7 cellular contexts compared by ENCODE assay signal in the genomic region with DNA sequence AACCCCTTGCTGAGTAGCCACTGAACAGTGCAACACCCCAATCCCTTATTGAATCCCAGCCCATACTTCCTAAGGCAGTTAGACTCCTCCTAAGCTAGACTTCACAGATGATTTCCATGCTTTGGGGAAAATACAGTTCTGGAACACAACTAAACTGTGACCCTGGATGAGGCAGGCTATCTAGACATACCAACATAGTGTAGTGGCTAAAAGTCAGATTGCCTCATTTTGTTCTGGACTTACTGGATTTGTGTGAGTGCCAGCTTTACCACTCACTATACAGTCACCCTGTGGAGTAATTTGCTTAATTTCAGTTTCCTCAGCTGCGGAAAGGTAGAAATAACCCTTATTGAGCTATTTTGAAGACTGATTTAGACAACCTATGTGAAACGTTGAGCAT.
"Had no signal": no experiment of that assay in that cellular context is flagged by ENCODE, and none has a peak within 500 bp of the region (broad histone marks: within the 10 kb centered on the region; RNA-seq: fewer than 3 reads in every experiment).

No MANE protein-coding gene starts in this region.

- H3K27ac ChIP-seq: HL-60 had no signal

- H3K4me1 Mint-ChIP-seq: IgD-negative memory B cell had no signal

- H3K4me3 Mint-ChIP-seq: IgD-negative memory B cell had no signal

- H3K4me3 ChIP-seq: K562 had no signal

- DNase-seq: IMR-90, KBM-7, KG1 had no signal

- FAIRE-seq: HTR-8/SVneo, K562 had no signal

- H3K27ac Mint-ChIP-seq: IgD-negative memory B cell had no signal

- ATAC-seq: K562 had no signal
